13 cellular contexts compared by ENCODE assay signal in genomic region chr7:87476179-87476557, GRCh38. TPM values are rescaled to one million over a fixed set of nuclear protein-coding genes. Genes with fewer than 3 reads are reported as not detected.
DNase-seq lines count a peak whose midpoint lies in the region; TF ChIP-seq lines count a peak whose summit lies in the region.
"Had no signal": no experiment of that assay in that cellular context is flagged by ENCODE, and none has a peak within 500 bp of the region (broad histone marks: within the 10 kb centered on the region; RNA-seq: fewer than 3 reads in every experiment).

No MANE protein-coding gene starts in this region.

- H3K27ac ChIP-seq in ascending aorta (no peak overlapping the region), testis (no peak overlapping the region)

- H3K27me3 ChIP-seq in ascending aorta (no peaks in the 10 kb centered on the region), testis (no peaks in the 10 kb centered on the region)
- H3K27me3 ChIP-seq: MG63 had no signal

- peaks cover 39% of the 10 kb centered on the region for H3K27me3 Mint-ChIP-seq in T-helper 1 cell treated with Interleukin-12 subunit alpha and Interleukin-12 subunit beta and Interleukin-4 antibody, amounts not matched to agents 30 μg/mL and 1 μg/mL, for 36 hours (ENCODE audit: low read depth)
- H3K27me3 Mint-ChIP-seq in mesothelial cell of epicardium (ENCODE audit: low read depth), result peaks cover 27% of the 10 kb centered on the region

- no peaks in the 10 kb centered on the region for H3K4me1 ChIP-seq in ascending aorta
- peaks cover 4% of the 10 kb centered on the region for H3K4me1 ChIP-seq in testis

- no peak for DNase-seq in T-helper 1 cell
- DNase-seq in ascending aorta (ENCODE audit: low spot score in 2 of 2), result no peak
- DNase-seq in mesothelial cell of epicardium (ENCODE audit: low spot score in 2 of 2, unreplicated experiment in 2 of 2), result no peak
- DNase-seq in testis, result no peak
- no peak for DNase-seq in NCI-H526 treated with DMSO at 0.1 percent for 48 hours (lab: John Stamatoyannopoulos, UW)
- DNase-seq in NCI-H1048 (lab: John Stamatoyannopoulos, UW), result no peak
- no peak for DNase-seq in posterior cingulate gyrus
- DNase-seq: activated gamma-delta T cell treated with Interleukin-2 at 50 U/mL for 16 hours; NK-92 treated with Interleukin-12 subunit alpha and Interleukin-12 subunit beta, amount 100 ng/mL, for 24 hours had no signal

- H3K9me3 ChIP-seq in ascending aorta (no peaks in the 10 kb centered on the region), testis (no peaks in the 10 kb centered on the region)
- H3K9me3 ChIP-seq: A549, MG63 had no signal

- H3K4me3 Mint-ChIP-seq in T-helper 1 cell treated with Interleukin-12 subunit alpha and Interleukin-12 subunit beta and Interleukin-4 antibody, amounts not matched to agents 30 μg/mL and 1 μg/mL, for 36 hours, result peak overlapping the region; percentile 26
- H3K4me3 Mint-ChIP-seq in mesothelial cell of epicardium, result peak overlapping the region; percentile 55

- H3K36me3 Mint-ChIP-seq in T-helper 1 cell treated with Interleukin-12 subunit alpha and Interleukin-12 subunit beta and Interleukin-4 antibody, amounts not matched to agents 30 μg/mL and 1 μg/mL, for 36 hours (ENCODE audit: low read depth), result no peaks in the 10 kb centered on the region
- no peaks in the 10 kb centered on the region for H3K36me3 Mint-ChIP-seq in mesothelial cell of epicardium

- intact Hi-C loops in ascending aorta (cut with DNase I) (loop anchor here (5.0 kb wide), 1 partner anchor 151 kb away; the partner anchor contains the start of gene RUNDC3B), testis (cut with DNase I; ENCODE audit: low total_unique reads) (no loop called here), posterior cingulate gyrus (cut with DNase I) (no loop called here)

- WGBS in testis, 2 donors, result 26 to 27% methylated on average over 8 of the region's 8 CpGs

- H3K36me3 ChIP-seq in ascending aorta, result no peaks in the 10 kb centered on the region
- H3K36me3 ChIP-seq in testis (ENCODE audit: low read depth, missing control alignments), result no peaks in the 10 kb centered on the region
- H3K36me3 ChIP-seq: MG63 had no signal

- TF ChIP-seq CTCF in ascending aorta (IDR thresholded peaks at IDR 0.05) (no peak), mesothelial cell of epicardium (IDR thresholded peaks at IDR 0.05; ENCODE audit: unreplicated experiment) (no peak), testis (IDR thresholded peaks at IDR 0.05) (no peak)

- H3K4me3 ChIP-seq in ascending aorta (peak overlapping the region; percentile 72 to 88), testis (peak overlapping the region; percentile 45 to 58)
- H3K4me3 ChIP-seq: lung had no signal

- peaks cover 3% of the 10 kb centered on the region for H3K4me1 Mint-ChIP-seq in T-helper 1 cell treated with Interleukin-12 subunit alpha and Interleukin-12 subunit beta and Interleukin-4 antibody, amounts not matched to agents 30 μg/mL and 1 μg/mL, for 36 hours (ENCODE audit: low read depth)
- H3K4me1 Mint-ChIP-seq in mesothelial cell of epicardium, result peaks cover 10% of the 10 kb centered on the region

- H3K27ac Mint-ChIP-seq in T-helper 1 cell treated with Interleukin-12 subunit alpha and Interleukin-12 subunit beta and Interleukin-4 antibody, amounts not matched to agents 30 μg/mL and 1 μg/mL, for 36 hours, result no peak overlapping the region
- H3K27ac Mint-ChIP-seq in mesothelial cell of epicardium, result no peak overlapping the region

- no peak for TF ChIP-seq POLR2A in testis (IDR thresholded peaks at IDR 0.05)

- H3K9me3 Mint-ChIP-seq in T-helper 1 cell treated with Interleukin-12 subunit alpha and Interleukin-12 subunit beta and Interleukin-4 antibody, amounts not matched to agents 30 μg/mL and 1 μg/mL, for 36 hours, result no peaks in the 10 kb centered on the region
- H3K9me3 Mint-ChIP-seq in mesothelial cell of epicardium, result no peaks in the 10 kb centered on the region

RNA-seq across cellular contexts. Expression of gene ABCB4, which starts 0.7 kb away (rescaled TPM):
- total RNA-seq in ascending aorta (not detected), mesothelial cell of epicardium (2.1 to 2.3 TPM (median 2.3 TPM) in 3 replicates), testis (1 to 10 TPM; 2.0 to 2.6 TPM)
- polyA plus RNA-seq in testis (ENCODE audit: insufficient read depth, low read depth, low replicate concordance), result 1.7 TPM
